ENCODE assay signal across 6 cellular contexts in the genomic region with DNA sequence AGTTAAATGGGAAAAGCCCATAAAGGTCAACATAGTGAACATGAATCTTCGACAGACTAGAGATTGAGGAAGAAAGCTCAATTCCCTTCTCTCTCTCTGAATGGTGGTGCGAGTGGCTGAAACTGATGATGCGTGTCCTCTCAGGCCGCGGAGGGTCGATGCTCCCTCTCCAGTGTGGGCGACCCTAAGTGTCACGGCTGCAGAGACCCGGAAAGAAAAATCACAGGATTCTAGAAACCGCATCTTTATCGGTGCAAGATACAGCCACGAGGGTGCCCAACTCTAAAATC. TPM values are rescaled to one million over a fixed set of nuclear protein-coding genes. Genes with fewer than 3 reads are reported as not detected.
DNase-seq lines count a peak whose midpoint lies in the region; TF ChIP-seq lines count a peak whose summit lies in the region.

No MANE protein-coding gene starts in this region.

- H3K4me1 Mint-ChIP-seq in activated CD4-positive, alpha-beta T cell treated with anti-CD3 and anti-CD28 coated beads, Interleukin-2, amount 10 ng/mL, durations not matched to agents 24 days and 14 days: peaks cover 27% of the 10 kb centered on the region
- peaks cover 26% of the 10 kb centered on the region for H3K4me1 Mint-ChIP-seq in neural progenitor cell

- peaks cover 2% of the 10 kb centered on the region for H3K27me3 Mint-ChIP-seq in activated CD4-positive, alpha-beta T cell treated with anti-CD3 and anti-CD28 coated beads, Interleukin-2, amount 10 ng/mL, durations not matched to agents 24 days and 14 days
- H3K27me3 Mint-ChIP-seq in neural progenitor cell (ENCODE audit: insufficient read depth, low read depth): peaks cover 9% of the 10 kb centered on the region

- intact Hi-C loops in activated CD4-positive, alpha-beta T cell treated with anti-CD3 and anti-CD28 coated beads, Interleukin-2, amount 10 ng/mL, durations not matched to agents 24 days and 14 days (cut with micrococcal nuclease): loop anchor here (2.0 to 5.0 kb wide), 4 partner anchors 90 to 358 kb away; a partner anchor contains a TSS
- intact Hi-C loops in breast epithelium (cut with DNase I; ENCODE audit: low total_unique reads): no loop called here

- peaks cover 63% of the 10 kb centered on the region for H3K36me3 Mint-ChIP-seq in activated CD4-positive, alpha-beta T cell treated with anti-CD3 and anti-CD28 coated beads, Interleukin-2, amount 10 ng/mL, durations not matched to agents 24 days and 14 days (ENCODE audit: low read depth)
- H3K36me3 Mint-ChIP-seq in neural progenitor cell: peaks cover 38% of the 10 kb centered on the region

- peaks cover 31% of the 10 kb centered on the region for H3F3A ChIP-seq in neural progenitor cell (ENCODE audit: low read depth)

- TF ChIP-seq POLR2A in breast epithelium (IDR thresholded peaks at IDR 0.05): no peak

- peak overlapping the region; percentile 95 for H3K4me3 Mint-ChIP-seq in activated CD4-positive, alpha-beta T cell treated with anti-CD3 and anti-CD28 coated beads, Interleukin-2, amount 10 ng/mL, durations not matched to agents 24 days and 14 days
- peak overlapping the region; percentile 98 for H3K4me3 Mint-ChIP-seq in neural progenitor cell

- no peaks in the 10 kb centered on the region for H3K9me3 ChIP-seq in breast epithelium
- no peaks in the 10 kb centered on the region for H3K9me3 ChIP-seq in neural progenitor cell (ENCODE audit: low read depth)

- H4K20me1 ChIP-seq in neural progenitor cell (ENCODE audit: low read depth): no peaks in the 10 kb centered on the region

- no peaks in the 10 kb centered on the region for H3K9me3 Mint-ChIP-seq in activated CD4-positive, alpha-beta T cell treated with anti-CD3 and anti-CD28 coated beads, Interleukin-2, amount 10 ng/mL, durations not matched to agents 24 days and 14 days
- H3K9me3 Mint-ChIP-seq in neural progenitor cell: no peaks in the 10 kb centered on the region

- TF ChIP-seq CTCF in breast epithelium (IDR thresholded peaks at IDR 0.05): no peak
- TF ChIP-seq CTCF in neural progenitor cell (IDR thresholded peaks at IDR 0.05): no peak

- peaks cover 6% of the 10 kb centered on the region for H3K36me3 ChIP-seq in breast epithelium
- H3K36me3 ChIP-seq in neural progenitor cell: no peaks in the 10 kb centered on the region

- H3K4me3 ChIP-seq in breast epithelium (peak overlapping the region; percentile 77 to 82 (median 77)), neural progenitor cell (peak overlapping the region; percentile 76)

- H3K27ac ChIP-seq in breast epithelium (peak overlapping the region; percentile 91 to 97), neural progenitor cell (peak overlapping the region; percentile 98)

- peaks cover 0 to 5% of the 10 kb centered on the region in 2 donors for H3K4me1 ChIP-seq in breast epithelium
- peaks cover 10% of the 10 kb centered on the region for H3K4me1 ChIP-seq in neural progenitor cell

- H3K79me2 ChIP-seq in neural progenitor cell (ENCODE audit: low read depth): peaks cover 52% of the 10 kb centered on the region

- H3K9ac ChIP-seq in neural progenitor cell: peak overlapping the region; percentile 83

- H2AFZ ChIP-seq in neural progenitor cell (replicated peaks): peak overlapping the region; percentile 92

- DNase-seq in activated CD4-positive, alpha-beta T cell treated with anti-CD3 and anti-CD28 coated beads, Interleukin-2, amount 10 ng/mL, durations not matched to agents 24 days and 14 days: no peak
- no peak for DNase-seq in activated CD4-positive, alpha-beta T cell treated with anti-CD3 and anti-CD28 coated beads, Interleukin-2, amount 50 U/mL, for 48 hours
- DNase-seq in breast epithelium (ENCODE audit: low spot score in 2 of 2) (no peak), neural progenitor cell (ENCODE audit: low spot score) (no peak), activated gamma-delta T cell (lab: John Stamatoyannopoulos, UW) (no peak), A172 (ENCODE audit: low spot score) (no peak)

- H3K4me2 ChIP-seq in neural progenitor cell: peak overlapping the region; percentile 77

- H3K27me3 ChIP-seq in breast epithelium: no peaks in the 10 kb centered on the region
- no peaks in the 10 kb centered on the region for H3K27me3 ChIP-seq in neural progenitor cell

- H3K27ac Mint-ChIP-seq in activated CD4-positive, alpha-beta T cell treated with anti-CD3 and anti-CD28 coated beads, Interleukin-2, amount 10 ng/mL, durations not matched to agents 24 days and 14 days: peak overlapping the region; percentile 100
- peak overlapping the region; percentile 100 for H3K27ac Mint-ChIP-seq in neural progenitor cell

RNA-seq across cellular contexts. Expression of a gene that starts 0.5 kb away (rescaled TPM):
- total RNA-seq in activated CD4-positive, alpha-beta T cell treated with anti-CD3 and anti-CD28 coated beads, Interleukin-2, amount 10 ng/mL, durations not matched to agents 24 days and 14 days: 82.7 and 90.2 TPM in 2 replicates
- 100 to 1,000 TPM in 2 of 3 donors, 10 to 100 TPM in 1; 85.5 to 194 (median 174) TPM for total RNA-seq in breast epithelium
- total RNA-seq in neural progenitor cell (ENCODE audit: low replicate concordance): 139 and 170 TPM in 2 replicates
- total RNA-seq in A172 (2014; rRNA removed; shearing (Covaris generic)): 56.8 and 64.1 TPM in 2 replicates

RNA-seq across cellular contexts. Expression of a gene that starts 10.7 kb away (rescaled TPM):
- 198 and 200 TPM in 2 replicates for total RNA-seq in activated CD4-positive, alpha-beta T cell treated with anti-CD3 and anti-CD28 coated beads, Interleukin-2, amount 10 ng/mL, durations not matched to agents 24 days and 14 days
- total RNA-seq in breast epithelium (10 to 100 TPM; 48.6 to 80.6 (median 71.4) TPM), neural progenitor cell (ENCODE audit: low replicate concordance) (54.6 and 97.6 TPM in 2 replicates)
- 38.6 and 181 TPM in 2 replicates for total RNA-seq in A172 (2014; rRNA removed; shearing (Covaris generic))

RNA-seq across cellular contexts. Expression of a gene that starts 35.4 kb away (rescaled TPM):
- total RNA-seq in activated CD4-positive, alpha-beta T cell treated with anti-CD3 and anti-CD28 coated beads, Interleukin-2, amount 10 ng/mL, durations not matched to agents 24 days and 14 days: 0.28 and 0.33 TPM in 2 replicates
- total RNA-seq in breast epithelium (1 to 10 TPM in 2 of 3 donors, under 1 TPM in 1; 0.96 to 1.3 (median 1.2) TPM), neural progenitor cell (ENCODE audit: low replicate concordance) (1.7 and 3.3 TPM in 2 replicates)
- not detected in 2 replicates for total RNA-seq in A172 (2014; rRNA removed; shearing (Covaris generic))

RNA-seq across cellular contexts. Expression of a gene that starts 38.4 kb away (rescaled TPM):
- total RNA-seq in activated CD4-positive, alpha-beta T cell treated with anti-CD3 and anti-CD28 coated beads, Interleukin-2, amount 10 ng/mL, durations not matched to agents 24 days and 14 days: 59.4 and 63.1 TPM in 2 replicates
- total RNA-seq in breast epithelium (10 to 100 TPM; 67.3 to 86.5 (median 68.3) TPM), neural progenitor cell (ENCODE audit: low replicate concordance) (93.3 and 103 TPM in 2 replicates)
- total RNA-seq in A172 (2014; rRNA removed; shearing (Covaris generic)): 39.8 and 46.9 TPM in 2 replicates

RNA-seq across cellular contexts. Expression of a gene that starts 46.9 kb away (rescaled TPM):
- total RNA-seq in activated CD4-positive, alpha-beta T cell treated with anti-CD3 and anti-CD28 coated beads, Interleukin-2, amount 10 ng/mL, durations not matched to agents 24 days and 14 days: 34.2 and 35.2 TPM in 2 replicates
- total RNA-seq in breast epithelium (10 to 100 TPM; 70.1 to 97.5 (median 82.3) TPM), neural progenitor cell (ENCODE audit: low replicate concordance) (0.92 and 4.2 TPM in 2 replicates)
- 28.7 and 38.7 TPM in 2 replicates for total RNA-seq in A172 (2014; rRNA removed; shearing (Covaris generic))
